In genomic region chr7:32155712-32156111, GRCh38 we compare ENCODE assay signal across 21 cellular contexts.
DNase-seq lines count a peak whose midpoint lies in the region; ATAC-seq and TF ChIP-seq lines count a peak whose summit lies in the region.
"Had no signal": no experiment of that assay in that cellular context is flagged by ENCODE, and none has a peak within 500 bp of the region (broad histone marks: within the 10 kb centered on the region; RNA-seq: fewer than 3 reads in every experiment).

No MANE protein-coding gene starts in this region.

- DNase-seq in heart left ventricle (no peak), cardiac septum (ENCODE audit: low spot score) (no peak), dermis blood vessel endothelial cell (peak; percentile 51), kidney tubule cell (ENCODE audit: low spot score) (peak; percentile 38), NCI-H2171 treated with DMSO at 0.1 percent for 48 hours (lab: John Stamatoyannopoulos, UW) (no peak), amniotic stem cell (lab: John Stamatoyannopoulos, UW) (no peak), DMS153 (lab: John Stamatoyannopoulos, UW) (no peak)
- DNase-seq: activated CD4-positive, alpha-beta T cell treated with anti-CD3 and anti-CD28 coated beads for 48 hours; activated naive CD4-positive, alpha-beta T cell treated with Interleukin-2 at 50 U/mL for 16 hours; activated T-cell treated with anti-CD3 and anti-CD28 coated beads, Interleukin-2, amount 50 U/mL, for 4 hours; cortex of kidney; GF-D8; KG1; left colon; MV-4-11; NCI-H146; NCI-H2171; NCI-H524 treated with DMSO at 0.1 percent for 48 hours; trophoblast cell had no signal

- no peaks in the 10 kb centered on the region for H3K9me3 ChIP-seq in heart left ventricle

- H3K27ac ChIP-seq in heart left ventricle: peak overlapping the region in 8 of 12 donors; percentile 8 to 90 (median 76)
- H3K27ac ChIP-seq: VCaP had no signal

- TF ChIP-seq CTCF in heart left ventricle (IDR thresholded peaks at IDR 0.05): no peak

- peaks cover 0 to 76% (median 26%) of the 10 kb centered on the region in 12 donors for H3K4me1 ChIP-seq in heart left ventricle

- no peak for TF ChIP-seq POLR2A in heart left ventricle (IDR thresholded peaks at IDR 0.05)

- WGBS in heart left ventricle, 4 donors: 57 to 77% (median 69%) methylated on average over 2 of the region's 2 CpGs

- H3K4me3 ChIP-seq in heart left ventricle: no peak overlapping the region

- no peaks in the 10 kb centered on the region for H3K36me3 ChIP-seq in heart left ventricle

- H3K27me3 ChIP-seq in heart left ventricle: no peaks in the 10 kb centered on the region

- intact Hi-C loops in heart left ventricle (cut with DNase I) (loop anchor here in 5 of 10 donors (2.0 to 10.0 kb wide), 6 partner anchors 51 to 271 kb away; partner anchors contain the start of gene PDE1C (in 2 of the 5)), cardiac septum (cut with DNase I) (no loop called here)

- ATAC-seq in heart left ventricle (peak in 2 of 4 donors; percentile 8 to 27), HG02885 (IDR thresholded peaks at IDR 0.05; ENCODE audit: poor library complexity, unreplicated experiment) (no peak)
- ATAC-seq: activated T-cell treated with anti-CD3 and anti-CD28 coated beads, Interleukin-2, amount 50 U/mL, for 4 hours; left colon had no signal

Comparison
In these comparisons a context has a peak if more than half of its experiments do, and no peak if none do; other contexts are left out.
1. DNase-seq: peak in dermis blood vessel endothelial cell (single experiment) and kidney tubule cell (single experiment); none in heart left ventricle (0 of 5), cardiac septum (single experiment), NCI-H2171 treated with DMSO at 0.1 percent for 48 hours (single experiment), amniotic stem cell (single experiment) and DMS153 (single experiment).